In the genomic region with DNA sequence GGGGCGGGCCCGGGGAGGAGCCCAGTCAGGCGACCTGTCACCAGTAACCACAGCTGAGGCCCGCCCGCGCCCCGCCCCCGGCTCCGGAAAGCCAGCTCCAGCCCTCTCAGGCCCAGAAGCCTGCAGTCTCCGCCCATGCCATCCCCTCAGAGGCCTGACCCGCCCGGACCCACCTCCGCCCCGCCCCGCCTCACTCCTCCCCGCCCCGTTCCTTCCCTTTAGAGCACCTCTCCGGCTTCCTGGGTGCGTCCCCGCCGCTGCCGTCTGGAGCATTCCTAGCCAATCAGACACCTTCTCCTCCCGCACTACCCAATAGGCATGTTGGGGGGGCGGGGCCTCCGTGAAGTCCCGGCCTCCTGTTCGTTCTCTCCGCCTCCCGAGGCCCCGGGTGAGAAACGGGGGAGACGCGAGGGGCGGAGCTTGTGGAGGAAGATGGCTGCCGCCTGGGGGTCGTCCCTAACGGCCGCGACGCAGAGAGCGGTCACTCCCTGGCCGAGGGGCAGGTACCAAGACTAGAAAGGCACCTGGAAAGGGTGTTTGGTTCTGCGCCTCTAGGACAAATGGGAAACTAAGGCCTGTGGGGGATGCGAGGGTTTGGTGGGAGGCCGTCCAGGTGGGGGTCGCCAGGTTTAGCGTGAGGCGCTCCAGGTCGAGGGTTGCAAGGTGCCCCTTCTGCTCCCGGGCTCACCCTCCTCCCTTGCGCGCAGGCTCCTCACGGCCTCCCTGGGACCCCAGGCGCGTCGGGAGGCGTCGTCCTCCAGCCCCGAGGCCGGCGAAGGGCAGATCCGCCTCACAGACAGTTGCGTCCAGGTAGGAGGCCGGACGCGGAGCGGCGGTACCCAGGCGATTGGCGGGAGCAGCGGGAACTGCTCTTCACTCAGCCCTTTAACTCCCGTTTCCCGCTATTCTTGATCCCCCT, we compare ENCODE assay signal across 1 cellular context.
TF ChIP-seq lines count a peak whose summit lies in the region.

Gene ISCA2, plus strand, starts transcription at position 423 of the 919 bp plus-strand sequence. Its CDS starts 10 bp downstream, at position 433.

TF ChIP-seq in HepG2, 621 proteins besides CTCF, POLR2A, EP300 and RAD21 (continued from another document and continues in another):
- 0 out of 2 replicates have a peak, but pooled peaks have one; percentile 5 for TF ChIP-seq ZNF670 (CRISPR knock-in tag; IDR thresholded peaks at IDR 0.05; ENCODE audit: borderline replicate concordance)
- peak; percentile 91 for TF ChIP-seq NFYC (CRISPR knock-in tag; IDR thresholded peaks at IDR 0.05)
- peak; percentile 18 for TF ChIP-seq HNF4A (CRISPR knock-in tag; IDR thresholded peaks at IDR 0.05)
- TF ChIP-seq MAFF (IDR thresholded peaks at IDR 0.05; ENCODE audit: low read depth, low read length) = no peak
- TF ChIP-seq ZNF619 (CRISPR knock-in tag; IDR thresholded peaks at IDR 0.05) = 0 out of 2 replicates have a peak, but pooled peaks have one; percentile 33
- TF ChIP-seq KDM2A (CRISPR knock-in tag; IDR thresholded peaks at IDR 0.05; ENCODE audit: borderline replicate concordance, low read depth) = peak; percentile 23; the same call in 1 of the 2 replicates
- peak; percentile 60; the same call in 1 of the 2 replicates for TF ChIP-seq ATF7-NPFF (CRISPR knock-in tag; IDR thresholded peaks at IDR 0.05; ENCODE audit: low read depth)
- TF ChIP-seq SIX1 (CRISPR knock-in tag; IDR thresholded peaks at IDR 0.05; ENCODE audit: borderline replicate concordance) = no peak
- TF ChIP-seq ZNF317 (CRISPR knock-in tag; IDR thresholded peaks at IDR 0.05) = 0 out of 2 replicates have a peak, but pooled peaks have one; percentile 38
- no peak for TF ChIP-seq FOXK2 (IDR thresholded peaks at IDR 0.05)
- TF ChIP-seq KLF13 (CRISPR knock-in tag; IDR thresholded peaks at IDR 0.05) = peak; percentile 58; the same call in 1 of the 2 replicates
- peak; percentile 44 for TF ChIP-seq ASH2L (IDR thresholded peaks at IDR 0.05; ENCODE audit: insufficient read length, low read depth, low read length)
- TF ChIP-seq TCF12 (IDR thresholded peaks at IDR 0.05) = no peak
- TF ChIP-seq TCF12 (CRISPR knock-in tag; IDR thresholded peaks at IDR 0.05) = 0 out of 2 replicates have a peak, but pooled peaks have one; percentile 37
- peak; percentile 39 for TF ChIP-seq XRCC5 (optimal IDR thresholded peaks at IDR 0.05; ENCODE audit: low read length)
- TF ChIP-seq HNRNPH1 (optimal IDR thresholded peaks at IDR 0.05; ENCODE audit: low read depth, low read length) = no peak
- peak; percentile 22; the same call in 1 of the 2 replicates for TF ChIP-seq KDM5B (CRISPR knock-in tag; IDR thresholded peaks at IDR 0.05; ENCODE audit: borderline replicate concordance)
- peak; percentile 80; the same call in 1 of the 2 replicates for TF ChIP-seq ZNF616 (CRISPR knock-in tag; IDR thresholded peaks at IDR 0.05; ENCODE audit: low read depth)
- peak; percentile 54; the same call in 1 of the 2 replicates for TF ChIP-seq ZBTB38 (CRISPR knock-in tag; IDR thresholded peaks at IDR 0.05)
- TF ChIP-seq DRAP1 (CRISPR knock-in tag; IDR thresholded peaks at IDR 0.05) = peak; percentile 70
- TF ChIP-seq MYC (CRISPR knock-in tag; IDR thresholded peaks at IDR 0.05; ENCODE audit: borderline replicate concordance) = peak; percentile 55; the same call in 1 of the 2 replicates
- peak; percentile 58; the same call in 1 of the 2 replicates for TF ChIP-seq DR1 (CRISPR knock-in tag; IDR thresholded peaks at IDR 0.05)
- TF ChIP-seq PATZ1 (CRISPR knock-in tag; IDR thresholded peaks at IDR 0.05) = no peak; the same call in 1 of the 2 replicates
- TF ChIP-seq RBFOX2 (IDR thresholded peaks at IDR 0.05; ENCODE audit: low read depth, low read length) = peak; percentile 72
- TF ChIP-seq HOXA3 (CRISPR knock-in tag; IDR thresholded peaks at IDR 0.05) = peak; percentile 58; the same call in 1 of the 2 replicates
- peak; percentile 36; the same call in 1 of the 2 replicates for TF ChIP-seq SP1 (IDR thresholded peaks at IDR 0.05)
- TF ChIP-seq SP1 (CRISPR knock-in tag; IDR thresholded peaks at IDR 0.05) = peak; percentile 93
- peak; percentile 69 for TF ChIP-seq KMT2B (CRISPR knock-in tag; IDR thresholded peaks at IDR 0.05)
- 0 out of 2 replicates have a peak, but pooled peaks have one; percentile 59 for TF ChIP-seq ZNF17 (CRISPR knock-in tag; IDR thresholded peaks at IDR 0.05)
- 0 out of 2 replicates have a peak, but pooled peaks have one; percentile 7 for TF ChIP-seq PAXIP1 (CRISPR knock-in tag; conservative IDR thresholded peaks at IDR 0.05)
- TF ChIP-seq ZNF225 (CRISPR knock-in tag; IDR thresholded peaks at IDR 0.05) = peak; percentile 86
- TF ChIP-seq ZNF816 (CRISPR knock-in tag; IDR thresholded peaks at IDR 0.05; ENCODE audit: borderline replicate concordance) = 0 out of 2 replicates have a peak, but pooled peaks have one; percentile 31
- peak; percentile 57 for TF ChIP-seq HNRNPK (IDR thresholded peaks at IDR 0.05; ENCODE audit: low read depth, low read length, poor library complexity, severe bottlenecking)
- no peak for TF ChIP-seq RBM22 (optimal IDR thresholded peaks at IDR 0.05; ENCODE audit: low read length)
- peak; percentile 6; the same call in 1 of the 2 replicates for TF ChIP-seq DMAP1 (CRISPR knock-in tag; IDR thresholded peaks at IDR 0.05)
- TF ChIP-seq ZNF547 (CRISPR knock-in tag; IDR thresholded peaks at IDR 0.05) = peak; percentile 61; the same call in 1 of the 2 replicates
- no peak for TF ChIP-seq ZNF512 (CRISPR knock-in tag; IDR thresholded peaks at IDR 0.05)
- no peak for TF ChIP-seq ZNF460 (CRISPR knock-in tag; IDR thresholded peaks at IDR 0.05; ENCODE audit: borderline replicate concordance)
- TF ChIP-seq, protein P1, sequence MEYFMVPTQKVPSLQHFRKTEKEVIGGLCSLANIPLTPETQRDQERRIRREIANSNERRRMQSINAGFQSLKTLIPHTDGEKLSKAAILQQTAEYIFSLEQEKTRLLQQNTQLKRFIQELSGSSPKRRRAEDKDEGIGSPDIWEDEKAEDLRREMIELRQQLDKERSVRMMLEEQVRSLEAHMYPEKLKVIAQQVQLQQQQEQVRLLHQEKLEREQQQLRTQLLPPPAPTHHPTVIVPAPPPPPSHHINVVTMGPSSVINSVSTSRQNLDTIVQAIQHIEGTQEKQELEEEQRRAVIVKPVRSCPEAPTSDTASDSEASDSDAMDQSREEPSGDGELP (IDR thresholded peaks at IDR 0.05; ENCODE audit: borderline replicate concordance, low read depth) = peak; percentile 79; the same call in 1 of the 2 replicates
- peak; percentile 93 for TF ChIP-seq SP4 (CRISPR knock-in tag; IDR thresholded peaks at IDR 0.05)
- peak; percentile 67 for TF ChIP-seq THAP11 (CRISPR knock-in tag; IDR thresholded peaks at IDR 0.05)
- TF ChIP-seq BRD4 (CRISPR knock-in tag; IDR thresholded peaks at IDR 0.05) = peak; percentile 53; the same call in 1 of the 2 replicates
- TF ChIP-seq ZNF780A (CRISPR knock-in tag; IDR thresholded peaks at IDR 0.05) = no peak
- 0 out of 2 replicates have a peak, but pooled peaks have one; percentile 52 for TF ChIP-seq PAX8 (CRISPR knock-in tag; IDR thresholded peaks at IDR 0.05; ENCODE audit: borderline replicate concordance)
- TF ChIP-seq GATAD1 (CRISPR knock-in tag; IDR thresholded peaks at IDR 0.05) = peak; percentile 74
- peak; percentile 56; the same call in 1 of the 2 replicates for TF ChIP-seq ZSCAN25 (CRISPR knock-in tag; IDR thresholded peaks at IDR 0.05)
- peak; percentile 55; the same call in 1 of the 2 replicates for TF ChIP-seq ZNF253 (CRISPR knock-in tag; IDR thresholded peaks at IDR 0.05; ENCODE audit: borderline replicate concordance)
- no peak for TF ChIP-seq USF2 (IDR thresholded peaks at IDR 0.05; ENCODE audit: low read depth, low read length)
- 0 out of 2 replicates have a peak, but pooled peaks have one; percentile 13 for TF ChIP-seq USF2 (CRISPR knock-in tag; IDR thresholded peaks at IDR 0.05; ENCODE audit: borderline replicate concordance)
- TF ChIP-seq UBTF (CRISPR knock-in tag; IDR thresholded peaks at IDR 0.05) = peak; percentile 68
- TF ChIP-seq FOSL1 (CRISPR knock-in tag; IDR thresholded peaks at IDR 0.05; ENCODE audit: borderline replicate concordance) = 0 out of 2 replicates have a peak, but pooled peaks have one; percentile 22
- TF ChIP-seq ZNF160 (CRISPR knock-in tag; IDR thresholded peaks at IDR 0.05) = peak; percentile 57; the same call in 1 of the 2 replicates
- TF ChIP-seq POGZ (CRISPR knock-in tag; IDR thresholded peaks at IDR 0.05) = peak; percentile 20; the same call in 1 of the 2 replicates
- TF ChIP-seq ZNF777 (CRISPR knock-in tag; IDR thresholded peaks at IDR 0.05) = peak; percentile 69
- TF ChIP-seq MTA1 (CRISPR knock-in tag; IDR thresholded peaks at IDR 0.05; ENCODE audit: borderline replicate concordance) = peak; percentile 58; the same call in 1 of the 2 replicates
